5 cellular contexts compared by ENCODE assay signal in genomic region chr20:58609026-58609425, GRCh38.
"Had no signal": no experiment of that assay in that cellular context is flagged by ENCODE, and none has a peak within 500 bp of the region (broad histone marks: within the 10 kb centered on the region; RNA-seq: fewer than 3 reads in every experiment).

No MANE protein-coding gene starts in this region.

- H3K36me3 ChIP-seq: HAP-1 had no signal

- H3K4me3 ChIP-seq: GM23338, HAP-1 had no signal

- H3K4me2 ChIP-seq: GM23338 had no signal

- DNase-seq: H7, HFFc6 had no signal

- H3K27ac ChIP-seq: HL-60 had no signal

- H2AFZ ChIP-seq: GM23338 had no signal

- H3K4me1 ChIP-seq: HAP-1 had no signal

- H3K9me3 ChIP-seq: HAP-1 had no signal
